14 cellular contexts compared by ENCODE assay signal in genomic region chr2:27376151-27376865, GRCh38. TPM values are rescaled to one million over a fixed set of nuclear protein-coding genes. Genes with fewer than 3 reads are reported as not detected.
DNase-seq lines count a peak whose midpoint lies in the region; ATAC-seq and TF ChIP-seq lines count a peak whose summit lies in the region.
"Had no signal": no experiment of that assay in that cellular context is flagged by ENCODE, and none has a peak within 500 bp of the region (broad histone marks: within the 10 kb centered on the region; RNA-seq: fewer than 3 reads in every experiment).

No MANE protein-coding gene starts in this region.

- H3K9me3 Mint-ChIP-seq in activated T-cell treated with anti-CD3 and anti-CD28 coated beads, Interleukin-2, amount 50 U/mL, for 72 hours = no peaks in the 10 kb centered on the region
- H3K9me3 Mint-ChIP-seq in dendritic cell treated with granulocyte-macrophage colony-stimulating factor and Interleukin-4, amounts not matched to agents 40 ng/mL and 50 ng/mL, for 4 days = no peaks in the 10 kb centered on the region
- H3K9me3 Mint-ChIP-seq in stimulated activated memory B cell treated with anti-CD40 and anti-IgM and Interleukin-4, amounts not matched to agents 10 μg/mL and 1 μg/mL and 100 μg/mL, for 72 hours = no peaks in the 10 kb centered on the region

- no peak for TF ChIP-seq POLR2A in prostate gland (IDR thresholded peaks at IDR 0.05)

- no peak overlapping the region for H3K27ac ChIP-seq in prostate gland
- H3K27ac ChIP-seq: neutrophil, SJCRH30, thyroid gland had no signal

- peaks cover 9 to 20% of the 10 kb centered on the region in 2 donors for H3K36me3 Mint-ChIP-seq in activated T-cell treated with anti-CD3 and anti-CD28 coated beads, Interleukin-2, amount 50 U/mL, for 72 hours (ENCODE audit: insufficient read depth in 2 of 2)
- H3K36me3 Mint-ChIP-seq in dendritic cell treated with granulocyte-macrophage colony-stimulating factor and Interleukin-4, amounts not matched to agents 40 ng/mL and 50 ng/mL, for 4 days (ENCODE audit: low read depth) = peaks cover 92% of the 10 kb centered on the region
- H3K36me3 Mint-ChIP-seq in stimulated activated memory B cell treated with anti-CD40 and anti-IgM and Interleukin-4, amounts not matched to agents 10 μg/mL and 1 μg/mL and 100 μg/mL, for 72 hours = peaks cover 62% of the 10 kb centered on the region

- H3K4me3 Mint-ChIP-seq in activated T-cell treated with anti-CD3 and anti-CD28 coated beads, Interleukin-2, amount 50 U/mL, for 72 hours = no peak overlapping the region
- H3K4me3 Mint-ChIP-seq in dendritic cell treated with granulocyte-macrophage colony-stimulating factor and Interleukin-4, amounts not matched to agents 40 ng/mL and 50 ng/mL, for 4 days = no peak overlapping the region
- no peak overlapping the region for H3K4me3 Mint-ChIP-seq in stimulated activated memory B cell treated with anti-CD40 and anti-IgM and Interleukin-4, amounts not matched to agents 10 μg/mL and 1 μg/mL and 100 μg/mL, for 72 hours

- H3K27me3 Mint-ChIP-seq in activated T-cell treated with anti-CD3 and anti-CD28 coated beads, Interleukin-2, amount 50 U/mL, for 72 hours (ENCODE audit: low read depth) = no peaks in the 10 kb centered on the region
- H3K27me3 Mint-ChIP-seq in dendritic cell treated with granulocyte-macrophage colony-stimulating factor and Interleukin-4, amounts not matched to agents 40 ng/mL and 50 ng/mL, for 4 days = no peaks in the 10 kb centered on the region
- H3K27me3 Mint-ChIP-seq in stimulated activated memory B cell treated with anti-CD40 and anti-IgM and Interleukin-4, amounts not matched to agents 10 μg/mL and 1 μg/mL and 100 μg/mL, for 72 hours = no peaks in the 10 kb centered on the region

- H3K27ac Mint-ChIP-seq in activated T-cell treated with anti-CD3 and anti-CD28 coated beads, Interleukin-2, amount 50 U/mL, for 72 hours = peak overlapping the region; percentile 27
- H3K27ac Mint-ChIP-seq in dendritic cell treated with granulocyte-macrophage colony-stimulating factor and Interleukin-4, amounts not matched to agents 40 ng/mL and 50 ng/mL, for 4 days = peak overlapping the region; percentile 55
- peak overlapping the region; percentile 38 for H3K27ac Mint-ChIP-seq in stimulated activated memory B cell treated with anti-CD40 and anti-IgM and Interleukin-4, amounts not matched to agents 10 μg/mL and 1 μg/mL and 100 μg/mL, for 72 hours

- no peaks in the 10 kb centered on the region for H3K9me3 ChIP-seq in prostate gland
- H3K9me3 ChIP-seq: neutrophil, SJCRH30, thyroid gland had no signal

- H3K4me1 Mint-ChIP-seq in activated T-cell treated with anti-CD3 and anti-CD28 coated beads, Interleukin-2, amount 50 U/mL, for 72 hours (ENCODE audit: low read depth) = peaks cover 38% of the 10 kb centered on the region
- peaks cover 86% of the 10 kb centered on the region for H3K4me1 Mint-ChIP-seq in dendritic cell treated with granulocyte-macrophage colony-stimulating factor and Interleukin-4, amounts not matched to agents 40 ng/mL and 50 ng/mL, for 4 days (ENCODE audit: low read depth)
- H3K4me1 Mint-ChIP-seq in stimulated activated memory B cell treated with anti-CD40 and anti-IgM and Interleukin-4, amounts not matched to agents 10 μg/mL and 1 μg/mL and 100 μg/mL, for 72 hours = peaks cover 53% of the 10 kb centered on the region

- TF ChIP-seq CTCF in prostate gland (IDR thresholded peaks at IDR 0.05) = no peak

- intact Hi-C loops in dendritic cell treated with granulocyte-macrophage colony-stimulating factor and Interleukin-4, amounts not matched to agents 40 ng/mL and 50 ng/mL, for 4 days (cut with micrococcal nuclease) = no loop called here
- intact Hi-C loops in prostate gland (cut with DNase I) = loop anchor here (10.0 kb wide), 1 partner anchor 162 kb away; the partner anchor contains the start of genes ATRAID, CAD and SLC5A6

- peaks cover 13 to 20% of the 10 kb centered on the region in 2 donors for H3K36me3 ChIP-seq in prostate gland

- no peak for DNase-seq in activated T-cell treated with anti-CD3 and anti-CD28 coated beads, Interleukin-2, amount 50 U/mL, for 72 hours
- no peak for DNase-seq in activated T-cell treated with anti-CD3 and anti-CD28 coated beads, Interleukin-2, amount 50 U/mL, for 48 hours
- DNase-seq in T-helper 1 cell = no peak
- DNase-seq in prostate gland (ENCODE audit: low spot score) = no peak
- DNase-seq: activated gamma-delta T cell, amniotic stem cell, NCI-H524, SJCRH30, T-helper 9 cell, thyroid gland had no signal

- H3K4me3 ChIP-seq in prostate gland = no peak overlapping the region
- H3K4me3 ChIP-seq: SJCRH30, thyroid gland had no signal

- 85% methylated on average over 16 of the region's 16 CpGs for WGBS in prostate gland

- peaks cover 14% of the 10 kb centered on the region for H3K4me1 ChIP-seq in prostate gland (replicated peaks)

- H3K27me3 ChIP-seq in prostate gland (replicated peaks; ENCODE audit: insufficient read depth) = no peaks in the 10 kb centered on the region
- H3K27me3 ChIP-seq: neutrophil, SJCRH30, thyroid gland had no signal

- ATAC-seq in activated T-cell treated with anti-CD3 and anti-CD28 coated beads, Interleukin-2, amount 50 U/mL, for 72 hours (replicated peaks in 1 of 2) = no peak
- no peak for ATAC-seq in stimulated activated memory B cell treated with anti-CD40 and anti-IgM and Interleukin-4, amounts not matched to agents 10 μg/mL and 1 μg/mL and 100 μg/mL, for 72 hours
- ATAC-seq: activated CD4-positive, CD25-positive, alpha-beta regulatory T cell treated with anti-CD3 and anti-CD28 coated beads, Interleukin-2, amount 50 U/mL, for 24 hours had no signal

RNA-seq across cellular contexts. Expression of gene ZNF513, which starts 4.2 kb away (rescaled TPM):
- total RNA-seq in activated T-cell treated with anti-CD3 and anti-CD28 coated beads, Interleukin-2, amount 50 U/mL, for 72 hours = 10 to 100 TPM; 15.7 to 15.9 TPM
- 10 to 100 TPM in 1 of 2 donors, 1 to 10 TPM in 1; 9.0 to 22.0 TPM for total RNA-seq in prostate gland

RNA-seq across cellular contexts. Expression of gene SNX17, which starts 5.9 kb away (rescaled TPM):
- total RNA-seq in activated T-cell treated with anti-CD3 and anti-CD28 coated beads, Interleukin-2, amount 50 U/mL, for 72 hours = 10 to 100 TPM; 66.1 to 70.7 TPM
- total RNA-seq in prostate gland = 100 to 1,000 TPM; 127 to 134 TPM

RNA-seq across cellular contexts. Expression of gene EIF2B4, which starts 6.2 kb away (rescaled TPM):
- total RNA-seq in activated T-cell treated with anti-CD3 and anti-CD28 coated beads, Interleukin-2, amount 50 U/mL, for 72 hours = 10 to 100 TPM; 30.0 to 42.7 TPM
- 10 to 100 TPM; 46.9 to 51.8 TPM for total RNA-seq in prostate gland

RNA-seq across cellular contexts. Expression of gene GTF3C2, which starts 19.7 kb away (rescaled TPM):
- 10 to 100 TPM; 56.6 to 58.7 TPM for total RNA-seq in activated T-cell treated with anti-CD3 and anti-CD28 coated beads, Interleukin-2, amount 50 U/mL, for 72 hours
- total RNA-seq in prostate gland = 10 to 100 TPM; 41.2 to 66.1 TPM

RNA-seq across cellular contexts. Expression of gene PPM1G, which starts 33.1 kb away (rescaled TPM):
- 100 to 1,000 TPM; 122 to 132 TPM for total RNA-seq in activated T-cell treated with anti-CD3 and anti-CD28 coated beads, Interleukin-2, amount 50 U/mL, for 72 hours
- 10 to 100 TPM; 57.2 to 65.4 TPM for total RNA-seq in prostate gland
